31 cellular contexts compared by ENCODE assay signal in genomic region chr2:58364098-58364497, GRCh38.
"Had no signal": no experiment of that assay in that cellular context is flagged by ENCODE, and none has a peak within 500 bp of the region (broad histone marks: within the 10 kb centered on the region; RNA-seq: fewer than 3 reads in every experiment).

No MANE protein-coding gene starts in this region.

- H3K27ac Mint-ChIP-seq: activated B cell treated with CpG ODN at 0.5 μM for 24 hours; activated CD4-positive, alpha-beta memory T cell treated with anti-CD3 and anti-CD28 coated beads for 36 hours; activated CD4-positive, alpha-beta T cell treated with anti-CD3 and anti-CD28 coated beads, Interleukin-2, amount 10 ng/mL, durations not matched to agents 24 days and 14 days; activated CD8-positive, alpha-beta T cell treated with anti-CD3 and anti-CD28 coated beads for 36 hours; activated naive CD4-positive, alpha-beta T cell treated with anti-CD3 and anti-CD28 coated beads for 36 hours; activated naive CD4-positive, alpha-beta T cell treated with anti-CD3 and anti-CD28 coated beads, Interleukin-2, amount 50 U/mL, for 72 hours; activated naive CD8-positive, alpha-beta T cell treated with anti-CD3 and anti-CD28 coated beads for 36 hours; activated T-cell treated with anti-CD3 and anti-CD28 coated beads, Interleukin-2, amount 50 U/mL, for 72 hours; activated T-helper 1 cell treated with anti-CD3 and anti-CD28 coated beads, Interleukin-12 subunit alpha, Interleukin-12 subunit beta, Interleukin-2, Interleukin-4 antibody, amounts not matched to agents 30 ng/mL and 10 ng/mL and 1 ng/mL, durations not matched to agents 14 hours and 24 hours and 36 hours; activated T-helper 17 cell treated with anti-CD3 and anti-CD28 coated beads, Interleukin-2, amount 50 U/mL, for 72 hours; T-helper 17 cell had no signal

- H3K9me3 ChIP-seq: adrenal gland, body of pancreas, breast epithelium had no signal

- H3K27me3 ChIP-seq: adrenal gland, body of pancreas, brain microvascular endothelial cell, breast epithelium had no signal

- DNase-seq: activated B cell treated with CpG ODN at 0.5 μM for 24 hours; activated CD4-positive, alpha-beta memory T cell treated with anti-CD3 and anti-CD28 coated beads for 36 hours; activated CD4-positive, alpha-beta T cell treated with anti-CD3 and anti-CD28 coated beads for 4 hours; activated CD4-positive, alpha-beta T cell treated with anti-CD3 and anti-CD28 coated beads, Interleukin-2, amount 10 ng/mL, durations not matched to agents 24 days and 14 days; activated CD4-positive, alpha-beta T cell treated with anti-CD3 and anti-CD28 coated beads, Interleukin-2, amount 50 U/mL, for 1 hour; activated CD4-positive, alpha-beta T cell treated with anti-CD3 and anti-CD28 coated beads, Interleukin-2, amount 50 U/mL, for 4 hours; activated CD4-positive, CD25-positive, alpha-beta regulatory T cell treated with anti-CD3 and anti-CD28 coated beads, Interleukin-2, amount 50 U/mL, for 72 hours; activated CD8-positive, alpha-beta memory T cell treated with anti-CD3 and anti-CD28 coated beads, Interleukin-2, amount 50 U/mL, for 4 hours; activated CD8-positive, alpha-beta T cell treated with anti-CD3 and anti-CD28 coated beads for 36 hours; activated effector memory CD4-positive, alpha-beta T cell treated with anti-CD3 and anti-CD28 coated beads, Interleukin-2, amount 50 U/mL, for 16 hours; activated gamma-delta T cell treated with Interleukin-2 at 50 U/mL for 16 hours; activated naive CD4-positive, alpha-beta T cell; activated naive CD4-positive, alpha-beta T cell treated with anti-CD3 and anti-CD28 coated beads for 36 hours; activated naive CD4-positive, alpha-beta T cell treated with anti-CD3 and anti-CD28 coated beads, Interleukin-2, amount 50 U/mL, for 16 hours; activated naive CD8-positive, alpha-beta T cell treated with anti-CD3 and anti-CD28 coated beads for 36 hours; activated T-cell treated with anti-CD3 and anti-CD28 coated beads for 4 hours; activated T-cell treated with anti-CD3 and anti-CD28 coated beads, Interleukin-2, amount 50 U/mL, for 1 hour; activated T-cell treated with anti-CD3 and anti-CD28 coated beads, Interleukin-2, amount 50 U/mL, for 4 hours; activated T-cell treated with anti-CD3 and anti-CD28 coated beads, Interleukin-2, amount 50 U/mL, for 72 hours; adrenal gland; amniotic stem cell; aorta; body of pancreas; brain microvascular endothelial cell; central memory CD4-positive, alpha-beta T cell; T-helper 17 cell had no signal

- ATAC-seq: activated CD8-positive, alpha-beta T cell treated with anti-CD3 and anti-CD28 coated beads for 36 hours; activated naive CD4-positive, alpha-beta T cell treated with anti-CD3 and anti-CD28 coated beads, Interleukin-2, amount 50 U/mL, for 72 hours; activated T-cell treated with anti-CD3 and anti-CD28 coated beads, Interleukin-2, amount 50 U/mL, for 4 hours; activated T-cell treated with anti-CD3 and anti-CD28 coated beads, Interleukin-2, amount 50 U/mL, for 72 hours; activated T-helper 17 cell treated with anti-CD3 and anti-CD28 coated beads, Interleukin-2, amount 50 U/mL, for 72 hours; body of pancreas; T-helper 17 cell had no signal

- H3K4me3 Mint-ChIP-seq: activated B cell treated with CpG ODN at 0.5 μM for 24 hours; activated CD4-positive, alpha-beta memory T cell treated with anti-CD3 and anti-CD28 coated beads for 36 hours; activated CD4-positive, alpha-beta T cell treated with anti-CD3 and anti-CD28 coated beads, Interleukin-2, amount 10 ng/mL, durations not matched to agents 24 days and 14 days; activated CD8-positive, alpha-beta T cell treated with anti-CD3 and anti-CD28 coated beads for 36 hours; activated naive CD4-positive, alpha-beta T cell treated with anti-CD3 and anti-CD28 coated beads for 36 hours; activated naive CD8-positive, alpha-beta T cell treated with anti-CD3 and anti-CD28 coated beads for 36 hours; activated T-cell treated with anti-CD3 and anti-CD28 coated beads, Interleukin-2, amount 50 U/mL, for 4 hours; activated T-cell treated with anti-CD3 and anti-CD28 coated beads, Interleukin-2, amount 50 U/mL, for 72 hours; activated T-helper 1 cell treated with anti-CD3 and anti-CD28 coated beads, Interleukin-12 subunit alpha, Interleukin-12 subunit beta, Interleukin-2, Interleukin-4 antibody, amounts not matched to agents 30 ng/mL and 10 ng/mL and 1 ng/mL, durations not matched to agents 14 hours and 24 hours and 36 hours; activated T-helper 17 cell treated with anti-CD3 and anti-CD28 coated beads, Interleukin-2, amount 50 U/mL, for 72 hours; T-helper 17 cell had no signal

- H3K4me1 Mint-ChIP-seq: activated B cell treated with CpG ODN at 0.5 μM for 24 hours; activated CD4-positive, alpha-beta T cell treated with anti-CD3 and anti-CD28 coated beads, Interleukin-2, amount 10 ng/mL, durations not matched to agents 24 days and 14 days; activated naive CD8-positive, alpha-beta T cell treated with anti-CD3 and anti-CD28 coated beads for 36 hours; activated T-helper 17 cell treated with anti-CD3 and anti-CD28 coated beads, Interleukin-2, amount 50 U/mL, for 72 hours; T-helper 17 cell had no signal

- H3K36me3 Mint-ChIP-seq: activated CD4-positive, alpha-beta memory T cell treated with anti-CD3 and anti-CD28 coated beads for 36 hours; activated naive CD4-positive, alpha-beta T cell treated with anti-CD3 and anti-CD28 coated beads, Interleukin-2, amount 50 U/mL, for 72 hours; activated naive CD8-positive, alpha-beta T cell treated with anti-CD3 and anti-CD28 coated beads for 36 hours had no signal

- H3K27me3 Mint-ChIP-seq: activated B cell treated with CpG ODN at 0.5 μM for 24 hours had no signal

- H3K9me3 Mint-ChIP-seq: activated B cell treated with CpG ODN at 0.5 μM for 24 hours; activated CD4-positive, alpha-beta memory T cell treated with anti-CD3 and anti-CD28 coated beads for 36 hours; activated CD4-positive, alpha-beta T cell treated with anti-CD3 and anti-CD28 coated beads, Interleukin-2, amount 10 ng/mL, durations not matched to agents 24 days and 14 days; activated CD8-positive, alpha-beta T cell treated with anti-CD3 and anti-CD28 coated beads for 36 hours; activated naive CD4-positive, alpha-beta T cell treated with anti-CD3 and anti-CD28 coated beads for 36 hours; activated naive CD4-positive, alpha-beta T cell treated with anti-CD3 and anti-CD28 coated beads, Interleukin-2, amount 50 U/mL, for 72 hours; activated naive CD8-positive, alpha-beta T cell treated with anti-CD3 and anti-CD28 coated beads for 36 hours; activated T-cell treated with anti-CD3 and anti-CD28 coated beads, Interleukin-2, amount 50 U/mL, for 4 hours; activated T-cell treated with anti-CD3 and anti-CD28 coated beads, Interleukin-2, amount 50 U/mL, for 72 hours; activated T-helper 1 cell treated with anti-CD3 and anti-CD28 coated beads, Interleukin-12 subunit alpha, Interleukin-12 subunit beta, Interleukin-2, Interleukin-4 antibody, amounts not matched to agents 30 ng/mL and 10 ng/mL and 1 ng/mL, durations not matched to agents 14 hours and 24 hours and 36 hours; activated T-helper 17 cell treated with anti-CD3 and anti-CD28 coated beads, Interleukin-2, amount 50 U/mL, for 72 hours had no signal

- H3K27ac ChIP-seq: adrenal gland, body of pancreas, brain microvascular endothelial cell, breast epithelium, VCaP had no signal

- H3K36me3 ChIP-seq: adrenal gland, brain microvascular endothelial cell, breast epithelium had no signal

- H3K4me3 ChIP-seq: adrenal gland, body of pancreas, breast epithelium had no signal

- H3K4me1 ChIP-seq: adrenal gland, body of pancreas, breast epithelium had no signal
